In the genomic region with DNA sequence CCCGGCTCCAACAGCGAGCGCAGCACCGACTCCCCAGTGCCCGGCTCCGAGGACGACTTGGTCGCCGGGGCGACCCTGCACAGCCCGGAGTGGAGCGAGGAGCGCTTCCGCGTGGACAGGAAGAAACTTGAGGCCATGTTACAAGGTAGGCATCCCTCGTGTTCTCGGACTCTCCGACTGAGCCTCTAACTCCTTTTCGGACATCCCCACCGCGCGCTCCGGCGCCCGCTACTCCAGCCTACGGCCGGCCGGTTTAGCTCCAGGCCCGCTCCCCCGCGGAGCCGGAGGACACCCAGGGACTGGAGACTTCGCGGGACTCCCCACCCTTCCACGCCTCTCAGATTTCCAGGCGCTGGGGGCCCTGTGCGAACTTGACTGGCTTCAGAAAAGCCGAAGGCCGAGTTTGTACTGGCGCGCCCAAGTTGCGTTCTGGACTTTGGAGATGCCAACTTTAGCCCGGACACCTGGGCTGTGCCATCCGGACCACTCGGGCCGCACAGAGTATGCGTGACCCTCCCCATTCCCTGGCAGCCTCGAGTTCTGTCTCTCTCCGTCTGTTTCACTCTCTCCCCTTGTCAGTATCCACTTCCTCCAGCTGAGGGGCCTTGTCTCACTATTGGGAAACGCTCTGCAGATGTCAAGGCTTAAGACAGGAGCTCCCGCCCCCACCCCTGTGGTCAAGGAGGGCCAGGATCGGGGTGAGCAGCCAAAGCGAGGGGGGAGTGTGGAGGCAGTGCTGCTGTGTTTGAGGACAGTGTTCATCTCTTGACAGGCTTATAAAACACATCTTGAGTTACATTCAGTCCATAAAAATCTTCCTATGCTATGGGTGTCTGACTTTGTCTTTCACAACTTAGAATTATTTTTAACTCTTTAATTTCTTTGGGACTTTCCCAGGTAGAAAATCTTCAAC, we compare ENCODE assay signal across 8 cellular contexts. TPM values are rescaled to one million over a fixed set of nuclear protein-coding genes. Genes with fewer than 3 reads are reported as not detected.
DNase-seq lines count a peak whose midpoint lies in the region; ATAC-seq and TF ChIP-seq lines count a peak whose summit lies in the region.

No MANE protein-coding gene starts in this region.

- TF ChIP-seq CTCF in CD8-positive, alpha-beta T cell (IDR thresholded peaks at IDR 0.05): no peak
- TF ChIP-seq CTCF in HFF-Myc (IDR thresholded peaks at IDR 0.05; ENCODE audit: low read depth, low read length, missing control alignments): no peak
- TF ChIP-seq CTCF in esophagus muscularis mucosa (IDR thresholded peaks at IDR 0.05): peak in 1 of 3 experiments; percentile 6
- no peak for TF ChIP-seq CTCF in type B pancreatic cell (conservative IDR thresholded peaks at IDR 0.05)

- under 1% methylated on average over 26 of the region's 53 CpGs for WGBS in esophagus muscularis mucosa

- H3K36me3 ChIP-seq in CD8-positive, alpha-beta T cell (ENCODE audit: insufficient read depth, low read length): no peaks in the 10 kb centered on the region
- H3K36me3 ChIP-seq in esophagus muscularis mucosa: no peaks in the 10 kb centered on the region

- no peaks in the 10 kb centered on the region for H3K9me3 Mint-ChIP-seq in CD8-positive, alpha-beta T cell
- no peaks in the 10 kb centered on the region for H3K9me3 Mint-ChIP-seq in T-helper 2 cell treated with Interferon-gamma antibody and Interleukin-4, amounts not matched to agents 5 μg/mL and 100 μg/mL, for 36 hours
- no peaks in the 10 kb centered on the region for H3K9me3 Mint-ChIP-seq in type B pancreatic cell

- H3K9me3 ChIP-seq in CD8-positive, alpha-beta T cell (ENCODE audit: low read length): no peaks in the 10 kb centered on the region
- no peaks in the 10 kb centered on the region for H3K9me3 ChIP-seq in esophagus muscularis mucosa

- no peak for ATAC-seq in CD8-positive, alpha-beta T cell
- no peak for ATAC-seq in HG03039 (IDR thresholded peaks at IDR 0.05; ENCODE audit: unreplicated experiment)

- H3K4me1 ChIP-seq in CD8-positive, alpha-beta T cell (ENCODE audit: insufficient read depth, low read length): peaks cover 4% of the 10 kb centered on the region
- H3K4me1 ChIP-seq in esophagus muscularis mucosa: peaks cover 0 to 59% (median 47%) of the 10 kb centered on the region in 4 donors

- intact Hi-C loops in CD8-positive, alpha-beta T cell (cut with DNase I, micrococcal nuclease): loop anchor here in 1 of 2 experiments (10.0 kb wide), 1 partner anchor 219 kb away; no protein-coding TSS in a partner anchor
- intact Hi-C loops in esophagus muscularis mucosa (cut with DNase I): loop anchor here (10.0 kb wide), 2 partner anchors 79 to 261 kb away; no protein-coding TSS in a partner anchor

- POLR2A ChIA-PET in CD8-positive, alpha-beta T cell (lab: Charles Lee): no interaction called here

- no peak overlapping the region for H3K27ac ChIP-seq in CD8-positive, alpha-beta T cell (ENCODE audit: low read depth, low read length)
- H3K27ac ChIP-seq in esophagus muscularis mucosa (replicated peaks in 1 of 4): peak overlapping the region; percentile 87 to 91 (median 90)

- TF ChIP-seq EP300 in esophagus muscularis mucosa (IDR thresholded peaks at IDR 0.05): no peak

- CTCF ChIA-PET in CD8-positive, alpha-beta T cell (lab: Charles Lee): interaction anchor here (1.0 kb wide), 1 partner anchor 19 kb away, joined by 4 read pairs; no protein-coding TSS in a partner anchor

- H3K4me1 Mint-ChIP-seq in CD8-positive, alpha-beta T cell (ENCODE audit: low read depth): peaks cover 11% of the 10 kb centered on the region
- peaks cover 7% of the 10 kb centered on the region for H3K4me1 Mint-ChIP-seq in T-helper 2 cell treated with Interferon-gamma antibody and Interleukin-4, amounts not matched to agents 5 μg/mL and 100 μg/mL, for 36 hours (ENCODE audit: low read depth)
- peaks cover 19% of the 10 kb centered on the region for H3K4me1 Mint-ChIP-seq in type B pancreatic cell (ENCODE audit: unreplicated experiment)

- DNase-seq in CD8-positive, alpha-beta T cell: no peak
- DNase-seq in HFF-Myc (ENCODE audit: extremely low read depth, low read depth) (peak; percentile 73), esophagus muscularis mucosa (ENCODE audit: extremely low spot score) (peak; percentile 94), midbrain (lab: John Stamatoyannopoulos, UW) (peak; percentile 18), type B pancreatic cell (ENCODE audit: extremely low spot score, unreplicated experiment) (peak; percentile 74), amniotic stem cell (lab: John Stamatoyannopoulos, UW) (no peak)
- no peak for DNase-seq in T-helper 2 cell treated with Interferon-gamma antibody and Interleukin-4, amounts not matched to agents 5 μg/mL and 100 μg/mL, for 36 hours (ENCODE audit: low spot score)

- H3K36me3 Mint-ChIP-seq in CD8-positive, alpha-beta T cell: no peaks in the 10 kb centered on the region
- H3K36me3 Mint-ChIP-seq in T-helper 2 cell treated with Interferon-gamma antibody and Interleukin-4, amounts not matched to agents 5 μg/mL and 100 μg/mL, for 36 hours (ENCODE audit: low read depth): peaks cover 1% of the 10 kb centered on the region
- no peaks in the 10 kb centered on the region for H3K36me3 Mint-ChIP-seq in type B pancreatic cell

- H3K27me3 ChIP-seq in CD8-positive, alpha-beta T cell (ENCODE audit: insufficient read depth, low read length): peaks cover 9% of the 10 kb centered on the region
- H3K27me3 ChIP-seq in esophagus muscularis mucosa: no peaks in the 10 kb centered on the region

- peak overlapping the region; percentile 70 for H3K4me3 Mint-ChIP-seq in CD8-positive, alpha-beta T cell
- H3K4me3 Mint-ChIP-seq in T-helper 2 cell treated with Interferon-gamma antibody and Interleukin-4, amounts not matched to agents 5 μg/mL and 100 μg/mL, for 36 hours: peak overlapping the region; percentile 63
- H3K4me3 Mint-ChIP-seq in type B pancreatic cell: peak overlapping the region; percentile 94

- TF ChIP-seq POLR2A in esophagus muscularis mucosa (IDR thresholded peaks at IDR 0.05; ENCODE audit: low read depth): no peak

- H3K27me3 Mint-ChIP-seq in CD8-positive, alpha-beta T cell (ENCODE audit: low read depth): peaks cover 34% of the 10 kb centered on the region
- peaks cover 27% of the 10 kb centered on the region for H3K27me3 Mint-ChIP-seq in T-helper 2 cell treated with Interferon-gamma antibody and Interleukin-4, amounts not matched to agents 5 μg/mL and 100 μg/mL, for 36 hours (ENCODE audit: low read depth)
- peaks cover 8% of the 10 kb centered on the region for H3K27me3 Mint-ChIP-seq in type B pancreatic cell

- H3K4me3 ChIP-seq in CD8-positive, alpha-beta T cell (ENCODE audit: low read depth, low read length): no peak overlapping the region
- H3K4me3 ChIP-seq in HFF-Myc (replicated peaks; ENCODE audit: low read depth, low read length) (peak overlapping the region; percentile 86), esophagus muscularis mucosa (peak overlapping the region; percentile 79 to 92 (median 81))

- no peak overlapping the region for H3K27ac Mint-ChIP-seq in CD8-positive, alpha-beta T cell
- no peak overlapping the region for H3K27ac Mint-ChIP-seq in T-helper 2 cell treated with Interferon-gamma antibody and Interleukin-4, amounts not matched to agents 5 μg/mL and 100 μg/mL, for 36 hours
- H3K27ac Mint-ChIP-seq in type B pancreatic cell: peak overlapping the region; percentile 38

RNA-seq across cellular contexts. Expression of gene BICC1, which starts 0.8 kb away (rescaled TPM):
- total RNA-seq in CD8-positive, alpha-beta T cell: not detected
- total RNA-seq in esophagus muscularis mucosa: 10 to 100 TPM; 19.1 to 24.9 (median 20.5) TPM
- total RNA-seq in type B pancreatic cell (ENCODE audit: low replicate concordance): 8.6 and 15.2 TPM in 2 replicates

Comparison
In these comparisons a context has a peak if more than half of its experiments do, and no peak if none do; other contexts are left out.
1. DNase-seq: peak in HFF-Myc (single experiment), esophagus muscularis mucosa (single experiment), midbrain (single experiment) and type B pancreatic cell (single experiment); none in CD8-positive, alpha-beta T cell (0 of 7), T-helper 2 cell treated with Interferon-gamma antibody and Interleukin-4, amounts not matched to agents 5 μg/mL and 100 μg/mL, for 36 hours (single experiment) and amniotic stem cell (single experiment).
2. Peak in every context shown above with its lines, with median percentiles within 50 percentile points of each other: H3K4me3 Mint-ChIP-seq.